In genomic region chr3:148697311-148698189, GRCh38 we compare ENCODE assay signal across 1 cellular context.
TF ChIP-seq lines count a peak whose summit lies in the region.

AGTR1 (plus strand) TSS chr3:148697903; CDS start chr3:148741036, 43,133 bp downstream.

TF ChIP-seq in SK-N-SH, 30 proteins besides CTCF, POLR2A, EP300 and RAD21 (continued from another document):
- TF ChIP-seq, protein P1, sequence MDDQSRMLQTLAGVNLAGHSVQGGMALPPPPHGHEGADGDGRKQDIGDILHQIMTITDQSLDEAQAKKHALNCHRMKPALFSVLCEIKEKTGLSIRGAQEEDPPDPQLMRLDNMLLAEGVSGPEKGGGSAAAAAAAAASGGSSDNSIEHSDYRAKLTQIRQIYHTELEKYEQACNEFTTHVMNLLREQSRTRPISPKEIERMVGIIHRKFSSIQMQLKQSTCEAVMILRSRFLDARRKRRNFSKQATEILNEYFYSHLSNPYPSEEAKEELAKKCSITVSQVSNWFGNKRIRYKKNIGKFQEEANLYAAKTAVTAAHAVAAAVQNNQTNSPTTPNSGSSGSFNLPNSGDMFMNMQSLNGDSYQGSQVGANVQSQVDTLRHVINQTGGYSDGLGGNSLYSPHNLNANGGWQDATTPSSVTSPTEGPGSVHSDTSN (IDR thresholded peaks at IDR 0.05): no peak
TF ChIP-seq in SK-N-SH: peak in this region for 0.
